In the genomic region with DNA sequence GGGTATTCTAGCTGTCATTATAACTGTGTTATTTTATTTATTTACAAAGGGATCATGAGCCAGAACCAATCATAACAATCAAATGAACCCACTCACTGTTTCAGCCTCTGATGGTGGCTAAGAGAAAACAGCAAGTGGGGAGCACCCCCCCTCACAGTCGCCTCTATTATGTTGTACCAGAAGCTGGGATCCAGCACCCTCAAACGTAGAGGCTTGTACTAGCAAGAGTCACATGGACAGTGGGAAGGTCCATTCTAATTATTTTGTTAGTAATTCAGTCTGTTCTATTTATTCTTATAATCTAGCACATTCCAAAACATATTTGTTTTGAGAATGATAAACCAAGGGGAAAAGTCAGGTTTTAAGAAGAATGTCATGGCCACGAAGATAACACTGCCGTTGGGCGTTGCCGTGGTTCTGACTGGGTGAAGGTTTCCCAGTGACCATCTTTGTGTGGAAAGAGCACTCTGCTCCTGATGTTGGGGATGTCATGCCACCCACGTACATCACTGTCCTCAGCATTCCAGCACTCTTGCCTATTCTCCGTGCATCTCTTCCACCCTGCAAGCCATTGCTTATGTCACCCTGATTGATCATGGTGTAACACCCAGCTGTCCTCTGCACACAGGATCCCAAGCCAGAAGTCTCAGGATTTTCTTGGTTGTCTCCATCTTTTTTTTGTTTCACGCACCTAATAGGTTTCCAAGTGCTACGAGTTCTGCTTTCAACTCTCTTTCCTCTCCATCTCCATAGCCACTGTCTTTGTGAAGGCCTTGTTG, we compare ENCODE assay signal across 13 cellular contexts.
DNase-seq lines count a peak whose midpoint lies in the region; ATAC-seq and TF ChIP-seq lines count a peak whose summit lies in the region.
"Had no signal": no experiment of that assay in that cellular context is flagged by ENCODE, and none has a peak within 500 bp of the region (broad histone marks: within the 10 kb centered on the region; RNA-seq: fewer than 3 reads in every experiment).

No MANE protein-coding gene starts in this region.

- H3K9me3 ChIP-seq in breast epithelium: no peaks in the 10 kb centered on the region
- no peaks in the 10 kb centered on the region for H3K9me3 ChIP-seq in adipocyte (ENCODE audit: control insufficient read depth, low read length)
- no peaks in the 10 kb centered on the region for H3K9me3 ChIP-seq in right lobe of liver
- H3K9me3 ChIP-seq: left ventricle myocardium inferior had no signal

- H3K4me1 Mint-ChIP-seq in MCF 10A (ENCODE audit: insufficient read depth, unreplicated experiment): peaks cover 45% of the 10 kb centered on the region
- H3K4me1 Mint-ChIP-seq: B cell had no signal

- H3K27ac ChIP-seq in breast epithelium (no peak overlapping the region), right lobe of liver (peak overlapping the region; percentile 59 to 75 (median 68))
- H3K27ac ChIP-seq: left ventricle myocardium inferior had no signal

- no peak for TF ChIP-seq POLR2A in breast epithelium (IDR thresholded peaks at IDR 0.05)
- no peak for TF ChIP-seq POLR2A in right lobe of liver (IDR thresholded peaks at IDR 0.05)

- CTCF ChIA-PET in MCF 10A (lab: Yijun Ruan, JAX): interaction anchor here (0.6 to 1.2 kb wide), 2 partner anchors 8 to 46 kb away, joined by 3 read pairs; no protein-coding TSS in a partner anchor

- H3K4me1 ChIP-seq in breast epithelium (no peaks in the 10 kb centered on the region), adipocyte (ENCODE audit: control insufficient read depth, insufficient read depth, low read length) (peaks cover 32% of the 10 kb centered on the region), right lobe of liver (peaks cover 0 to 29% (median 8%) of the 10 kb centered on the region in 4 donors)

- H3K9me3 Mint-ChIP-seq in MCF 10A (ENCODE audit: unreplicated experiment): no peaks in the 10 kb centered on the region

- TF ChIP-seq CTCF in MCF 10A (IDR thresholded peaks at IDR 0.05; ENCODE audit: unreplicated experiment): no peak
- TF ChIP-seq CTCF in breast epithelium (IDR thresholded peaks at IDR 0.05): no peak
- no peak for TF ChIP-seq CTCF in right lobe of liver (IDR thresholded peaks at IDR 0.05)

- intact Hi-C loops in MCF 10A (cut with micrococcal nuclease) (loop anchor here (2.0 to 5.0 kb wide), 2 partner anchors 41 to 205 kb away; a partner anchor contains a TSS), breast epithelium (cut with DNase I; ENCODE audit: low total_unique reads) (no loop called here), right lobe of liver (cut with DNase I) (no loop called here)

- H3K36me3 Mint-ChIP-seq in MCF 10A (ENCODE audit: insufficient read depth, unreplicated experiment): peaks cover 6% of the 10 kb centered on the region

- 67% methylated on average over 10 of the region's 10 CpGs for WGBS in right lobe of liver (ENCODE audit: insufficient coverage, low coverage, low lambda C conversion rate, missing lambda C conversion rate)

- H3K36me3 ChIP-seq in breast epithelium (no peaks in the 10 kb centered on the region), adipocyte (ENCODE audit: control insufficient read depth, insufficient read depth, low read length, severe bottlenecking) (no peaks in the 10 kb centered on the region), right lobe of liver (no peaks in the 10 kb centered on the region), H7 (replicated peaks; ENCODE audit: control insufficient read depth, insufficient read depth, low read length) (no peaks in the 10 kb centered on the region)
- H3K36me3 ChIP-seq: left ventricle myocardium inferior had no signal

- peak overlapping the region; percentile 35 for H3K4me3 Mint-ChIP-seq in MCF 10A (ENCODE audit: unreplicated experiment)
- H3K4me3 Mint-ChIP-seq: B cell had no signal

- H3K27ac Mint-ChIP-seq in MCF 10A (ENCODE audit: low read depth, unreplicated experiment): peak overlapping the region; percentile 79
- H3K27ac Mint-ChIP-seq: B cell had no signal

- no peak overlapping the region for H3K4me3 ChIP-seq in breast epithelium
- H3K4me3 ChIP-seq in adipocyte (ENCODE audit: low read length): peak overlapping the region; percentile 63
- no peak overlapping the region for H3K4me3 ChIP-seq in right lobe of liver
- H3K4me3 ChIP-seq in H7 (ENCODE audit: insufficient read depth, low read depth, low read length): no peak overlapping the region
- H3K4me3 ChIP-seq: left ventricle myocardium inferior had no signal

- H3K27me3 ChIP-seq in breast epithelium (no peaks in the 10 kb centered on the region), adipocyte (replicated peaks; ENCODE audit: control insufficient read depth, insufficient read depth, low read length) (no peaks in the 10 kb centered on the region), right lobe of liver (no peaks in the 10 kb centered on the region), H7 (ENCODE audit: control insufficient read depth, insufficient read depth, low read length) (no peaks in the 10 kb centered on the region)

- POLR2A ChIA-PET in MCF 10A (lab: Yijun Ruan, JAX): interaction anchor here (0.8 to 3.0 kb wide), 11 partner anchors 15 to 204 kb away, joined by 3 to 23 read pairs (median 5); no protein-coding TSS in a partner anchor

- DNase-seq in MCF 10A (ENCODE audit: unreplicated experiment) (no peak), breast epithelium (ENCODE audit: low spot score in 2 of 2) (no peak), adipocyte (ENCODE audit: low read depth) (no peak), right lobe of liver (no peak), GM19238 (ENCODE audit: insufficient read length, low spot score) (no peak), COLO829 (ENCODE audit: low spot score) (no peak), NCI-H82 treated with DMSO at 0.1 percent for 48 hours (lab: John Stamatoyannopoulos, UW; ENCODE audit: unreplicated experiment) (no peak), H7 (no peak)
- DNase-seq: activated CD4-positive, alpha-beta T cell treated with anti-CD3 and anti-CD28 coated beads for 1 hour; left ventricle myocardium inferior; NCI-H2227 treated with DMSO at 0.1 percent for 48 hours; SHP77 had no signal

- no peaks in the 10 kb centered on the region for H3K27me3 Mint-ChIP-seq in MCF 10A (ENCODE audit: insufficient read depth, unreplicated experiment)
- H3K27me3 Mint-ChIP-seq: B cell had no signal

- peak overlapping the region; percentile 40 for H3K9ac ChIP-seq in adipocyte (ENCODE audit: low read length)

- peak; percentile 14 to 26 (median 17) for ATAC-seq in right lobe of liver

- BruUV-seq in MCF 10A (replicated peaks; lab: Mats Ljungman, UMichigan): no TSS peak

Comparison
In these comparisons a context has a peak if more than half of its experiments do, and no peak if none do; other contexts are left out.
1. H3K27ac ChIP-seq: peak in right lobe of liver (3 of 3); none in breast epithelium (0 of 2).